1 cellular context compared by ENCODE assay signal in genomic region chr4:8641256-8641655, GRCh38.
TF ChIP-seq lines count a peak whose summit lies in the region.

No MANE protein-coding gene starts in this region.

TF ChIP-seq in H1, 55 proteins besides CTCF, POLR2A, EP300 and RAD21 (continued from another document):
- no peak for TF ChIP-seq TBP (IDR thresholded peaks at IDR 0.05; ENCODE audit: low read depth, low read length)
- no peak for TF ChIP-seq EZH2 (IDR thresholded peaks at IDR 0.05; ENCODE audit: low read depth, low read length, severe bottlenecking)
- TF ChIP-seq TEAD4 (IDR thresholded peaks at IDR 0.05; ENCODE audit: low read depth, low read length) = no peak
- no peak for TF ChIP-seq MAFK (IDR thresholded peaks at IDR 0.05; ENCODE audit: low read depth, low read length)
- no peak for TF ChIP-seq SIN3A (conservative IDR thresholded peaks at IDR 0.05 in 1 of 2, IDR thresholded peaks at IDR 0.05 in 1 of 2; ENCODE audit: low read depth in 1 of 2, low read length in 2 of 2)
- TF ChIP-seq CBX5 (IDR thresholded peaks at IDR 0.05; ENCODE audit: low read depth, low read length) = no peak
- no peak for TF ChIP-seq NRF1 (IDR thresholded peaks at IDR 0.05; ENCODE audit: low read depth, low read length)
- no peak for TF ChIP-seq BRCA1 (IDR thresholded peaks at IDR 0.05; ENCODE audit: low read depth, low read length)
- TF ChIP-seq BACH1 (IDR thresholded peaks at IDR 0.05; ENCODE audit: low read length) = no peak
- no peak for TF ChIP-seq RXRA (IDR thresholded peaks at IDR 0.05; ENCODE audit: insufficient read depth, low read depth, low read length)
- TF ChIP-seq GTF2F1 (IDR thresholded peaks at IDR 0.05; ENCODE audit: borderline replicate concordance, low read depth, low read length) = no peak
